Comparison of ENCODE assay signal across 13 cellular contexts in genomic region chrX:137032378-137032694, GRCh38. TPM values are rescaled to one million over a fixed set of nuclear protein-coding genes. Genes with fewer than 3 reads are reported as not detected.
A peak's percentile ranks its signal among the peaks of the same experiment; 100 is the strongest.
DNase-seq lines count a peak whose midpoint lies in the region; ATAC-seq and TF ChIP-seq lines count a peak whose summit lies in the region.
"Had no signal": no experiment of that assay in that cellular context is flagged by ENCODE, and none has a peak within 500 bp of the region (broad histone marks: within the 10 kb centered on the region; RNA-seq: fewer than 3 reads in every experiment).

No MANE protein-coding gene starts in this region.

- peak overlapping the region; percentile 78 for H2AFZ ChIP-seq in PC-3 (ENCODE audit: low read length)

- ATAC-seq in left cardiac atrium (no peak), PC-3 (peak; percentile 11)

- no peaks in the 10 kb centered on the region for H3K36me3 ChIP-seq in right atrium auricular region
- no peaks in the 10 kb centered on the region for H3K36me3 ChIP-seq in PC-3 (ENCODE audit: low read depth, low read length)
- no peaks in the 10 kb centered on the region for H3K36me3 ChIP-seq in iPS-15b (ENCODE audit: control insufficient read depth, insufficient read depth, low read length)
- H3K36me3 ChIP-seq in urinary bladder (ENCODE audit: insufficient read depth): no peaks in the 10 kb centered on the region
- H3K36me3 ChIP-seq: BLaER1 treated with 17β-estradiol and CSF1 and Interleukin-3, amounts not matched to agents 10 nM and 100 nM; ovary had no signal

- H3K9me3 ChIP-seq in right atrium auricular region: no peaks in the 10 kb centered on the region
- H3K9me3 ChIP-seq in PC-3 (ENCODE audit: low read length): no peaks in the 10 kb centered on the region
- H3K9me3 ChIP-seq in iPS-15b (ENCODE audit: control insufficient read depth, insufficient read depth, low read length): no peaks in the 10 kb centered on the region
- H3K9me3 ChIP-seq: ovary had no signal

- no peak overlapping the region for H3K4me3 Mint-ChIP-seq in endothelial cell (ENCODE audit: unreplicated experiment)
- H3K4me3 Mint-ChIP-seq: T-helper 2 cell treated with Interferon-gamma antibody and Interleukin-4, amounts not matched to agents 5 μg/mL and 100 μg/mL, for 36 hours had no signal

- H3K9ac ChIP-seq in PC-3 (ENCODE audit: low read length): no peak overlapping the region
- H3K9ac ChIP-seq in iPS-15b (ENCODE audit: low read depth, low read length): no peak overlapping the region
- H3K9ac ChIP-seq: BLaER1 treated with 17β-estradiol and CSF1 and Interleukin-3, amounts not matched to agents 10 nM and 100 nM had no signal

- no peaks in the 10 kb centered on the region for H4K20me1 ChIP-seq in PC-3 (ENCODE audit: low read length)

- CTCF ChIA-PET in PC-3 (lab: Charles Lee): no interaction called here

- TF ChIP-seq CTCF in right atrium auricular region (IDR thresholded peaks at IDR 0.05): no peak
- TF ChIP-seq CTCF in PC-3 (conservative IDR thresholded peaks at IDR 0.05; ENCODE audit: low read depth, low read length): no peak
- no peak for TF ChIP-seq CTCF in endothelial cell (IDR thresholded peaks at IDR 0.05; ENCODE audit: unreplicated experiment)

- peaks cover 0 to 7% of the 10 kb centered on the region in 2 donors for H3K4me1 ChIP-seq in right atrium auricular region
- peaks cover 10% of the 10 kb centered on the region for H3K4me1 ChIP-seq in PC-3 (ENCODE audit: insufficient read depth, low read length)
- no peaks in the 10 kb centered on the region for H3K4me1 ChIP-seq in iPS-15b (ENCODE audit: control insufficient read depth, insufficient read depth, low read length)
- no peaks in the 10 kb centered on the region for H3K4me1 ChIP-seq in urinary bladder (ENCODE audit: insufficient read depth)
- H3K4me1 ChIP-seq: BLaER1 treated with 17β-estradiol and CSF1 and Interleukin-3, amounts not matched to agents 10 nM and 100 nM; foreskin keratinocyte had no signal

- intact Hi-C loops in left cardiac atrium (cut with DNase I) (no loop called here), PC-3 (cut with micrococcal nuclease) (no loop called here)

- POLR2A ChIA-PET in PC-3 (lab: Charles Lee; ENCODE audit: unreplicated experiment): no interaction called here

- WGBS in urinary bladder: 4% methylated on average over 13 of the region's 13 CpGs

- H3F3A ChIP-seq in PC-3 (ENCODE audit: low read length, unreplicated experiment): no peaks in the 10 kb centered on the region

- no peak overlapping the region for H3K27ac Mint-ChIP-seq in endothelial cell (ENCODE audit: unreplicated experiment)
- H3K27ac Mint-ChIP-seq: T-helper 2 cell treated with Interferon-gamma antibody and Interleukin-4, amounts not matched to agents 5 μg/mL and 100 μg/mL, for 36 hours had no signal

- DNase-seq in right atrium auricular region (ENCODE audit: low spot score) (no peak), left cardiac atrium (no peak), PC-3 (no peak), activated gamma-delta T cell (lab: John Stamatoyannopoulos, UW) (no peak), endothelial cell (ENCODE audit: low spot score) (no peak)
- DNase-seq in activated CD4-positive, alpha-beta T cell treated with anti-CD3 and anti-CD28 coated beads, Interleukin-2, amount 50 U/mL, for 1 hour: no peak
- DNase-seq: NCI-H2029 had no signal

- peaks cover 16% of the 10 kb centered on the region for H3K27me3 Mint-ChIP-seq in endothelial cell (ENCODE audit: unreplicated experiment)

- no peak overlapping the region for H3K27ac ChIP-seq in right atrium auricular region
- H3K27ac ChIP-seq in PC-3 (ENCODE audit: low read length): no peak overlapping the region
- no peak overlapping the region for H3K27ac ChIP-seq in urinary bladder (ENCODE audit: low read depth)
- H3K27ac ChIP-seq: BLaER1 treated with 17β-estradiol and CSF1 and Interleukin-3, amounts not matched to agents 10 nM and 100 nM; foreskin keratinocyte; ovary had no signal

- H3K4me2 ChIP-seq in PC-3 (ENCODE audit: low read length): peak overlapping the region; percentile 86
- H3K4me2 ChIP-seq: BLaER1 treated with 17β-estradiol and CSF1 and Interleukin-3, amounts not matched to agents 10 nM and 100 nM had no signal

- no TSS peak for BruUV-seq in PC-3 (replicated peaks; lab: Mats Ljungman, UMichigan)

- H3K4me3 ChIP-seq in right atrium auricular region (peak overlapping the region; percentile 24 to 25), PC-3 (ENCODE audit: low read length) (peak overlapping the region; percentile 66), iPS-15b (ENCODE audit: low read depth, low read length) (peak overlapping the region; percentile 55), urinary bladder (ENCODE audit: low read depth, low read length) (peak overlapping the region; percentile 28)
- H3K4me3 ChIP-seq: BLaER1 treated with 17β-estradiol and CSF1 and Interleukin-3, amounts not matched to agents 10 nM and 100 nM had no signal

- no peaks in the 10 kb centered on the region for H3K36me3 Mint-ChIP-seq in endothelial cell (ENCODE audit: low read depth, unreplicated experiment)

- H3K27me3 ChIP-seq in right atrium auricular region (peaks cover 0 to 5% of the 10 kb centered on the region in 2 donors), PC-3 (ENCODE audit: low read length) (peaks cover 68% of the 10 kb centered on the region), iPS-15b (ENCODE audit: control insufficient read depth, insufficient read depth, low read length) (peaks cover 99% of the 10 kb centered on the region)
- H3K27me3 ChIP-seq: ovary had no signal

- peaks cover 9% of the 10 kb centered on the region for H3K4me1 Mint-ChIP-seq in endothelial cell (ENCODE audit: unreplicated experiment)

- no peaks in the 10 kb centered on the region for H3K9me2 ChIP-seq in PC-3 (replicated peaks; ENCODE audit: low read length)

- peaks cover 5% of the 10 kb centered on the region for H3K9me3 Mint-ChIP-seq in endothelial cell (ENCODE audit: unreplicated experiment)
- H3K9me3 Mint-ChIP-seq: T-helper 2 cell treated with Interferon-gamma antibody and Interleukin-4, amounts not matched to agents 5 μg/mL and 100 μg/mL, for 36 hours had no signal

- H3K79me2 ChIP-seq in PC-3 (ENCODE audit: low read length): no peaks in the 10 kb centered on the region

RNA-seq across cellular contexts. Expression of gene GPR101, which starts 1.5 kb away (rescaled TPM):
- total RNA-seq in right atrium auricular region (not detected), left cardiac atrium (not detected), PC-3 (2014; rRNA removed) (not detected in 2 replicates), urinary bladder (not detected), endothelial cell (ENCODE audit: unreplicated experiment) (not detected)
- polyA plus RNA-seq in urinary bladder: not detected
- total RNA-seq: foreskin keratinocyte, ovary had no signal
- polyA plus RNA-seq: foreskin keratinocyte, ovary had no signal
